1 cellular context compared by ENCODE assay signal in genomic region chr15:41334293-41335120, GRCh38.
TF ChIP-seq lines count a peak whose summit lies in the region.

No MANE protein-coding gene starts in this region.

TF ChIP-seq in K562, 482 proteins besides CTCF, POLR2A, EP300 and RAD21 (continued from another document and continues in another):
- TF ChIP-seq REST (CRISPR knock-in tag; IDR thresholded peaks at IDR 0.05; ENCODE audit: low read depth) = no peak
- no peak for TF ChIP-seq PCBP1 (IDR thresholded peaks at IDR 0.05; ENCODE audit: low read depth, low read length, poor library complexity, severe bottlenecking)
- no peak; the same call in 1 of the 2 replicates for TF ChIP-seq TEAD2 (tag; IDR thresholded peaks at IDR 0.05)
- no peak for TF ChIP-seq NFYB (IDR thresholded peaks at IDR 0.05; ENCODE audit: extremely low read depth, insufficient read length)
- TF ChIP-seq ZSCAN32 (CRISPR knock-in tag; IDR thresholded peaks at IDR 0.05) = no peak
- no peak for TF ChIP-seq CBX8 (IDR thresholded peaks at IDR 0.05; ENCODE audit: borderline replicate concordance, extremely low read depth, low read depth, low read length, poor library complexity, severe bottlenecking)
- TF ChIP-seq ZNF12 (CRISPR knock-in tag; IDR thresholded peaks at IDR 0.05) = no peak
- no peak; the same call in 1 of the 2 replicates for TF ChIP-seq ZNF24 (IDR thresholded peaks at IDR 0.05)
- peak; percentile 31; the same call in 1 of the 2 replicates for TF ChIP-seq STAT5A (IDR thresholded peaks at IDR 0.05; ENCODE audit: borderline replicate concordance, low read length)
- no peak for TF ChIP-seq ETS1 (conservative IDR thresholded peaks at IDR 0.05; ENCODE audit: control insufficient read depth, low read depth, low read length)
- no peak for TF ChIP-seq MAZ (CRISPR knock-in tag; conservative IDR thresholded peaks at IDR 0.05 in 1 of 2, IDR thresholded peaks at IDR 0.05 in 1 of 2)
- no peak; the same call in 1 of the 2 replicates for TF ChIP-seq KLF16 (IDR thresholded peaks at IDR 0.05)
- TF ChIP-seq BACH1 (tag; IDR thresholded peaks at IDR 0.05) = no peak
- TF ChIP-seq ZNF449 (CRISPR knock-in tag; IDR thresholded peaks at IDR 0.05) = no peak
- peak; percentile 66; the same call in 1 of the 2 replicates for TF ChIP-seq TEAD4 (IDR thresholded peaks at IDR 0.05; ENCODE audit: low read length)
- TF ChIP-seq TEAD4 (CRISPR knock-in tag; IDR thresholded peaks at IDR 0.05; ENCODE audit: borderline replicate concordance) = no peak
- no peak for TF ChIP-seq MEIS2 (IDR thresholded peaks at IDR 0.05; ENCODE audit: partially characterized antibody)
- TF ChIP-seq NFIC (IDR thresholded peaks at IDR 0.05) = peak; percentile 77
- peak; percentile 89 for TF ChIP-seq ARID1B (IDR thresholded peaks at IDR 0.05)
- no peak for TF ChIP-seq ZNF3 (CRISPR knock-in tag; IDR thresholded peaks at IDR 0.05)
- no peak for TF ChIP-seq HDAC8 (tag; IDR thresholded peaks at IDR 0.05)
- TF ChIP-seq ZNF589 (CRISPR knock-in tag; IDR thresholded peaks at IDR 0.05; ENCODE audit: low read depth) = no peak
- no peak for TF ChIP-seq KAT7 (CRISPR knock-in tag; IDR thresholded peaks at IDR 0.05; ENCODE audit: borderline replicate concordance)
- TF ChIP-seq ZNF695 (CRISPR knock-in tag; IDR thresholded peaks at IDR 0.05) = no peak
- TF ChIP-seq SMARCA5 (IDR thresholded peaks at IDR 0.05) = 0 out of 2 replicates have a peak, but pooled peaks have one; percentile 42
- TF ChIP-seq ZNF79 (CRISPR knock-in tag; IDR thresholded peaks at IDR 0.05; ENCODE audit: low read depth) = no peak
- no peak for TF ChIP-seq SMARCB1 (IDR thresholded peaks at IDR 0.05; ENCODE audit: insufficient read length, low read depth)
- no peak for TF ChIP-seq CEBPZ (IDR thresholded peaks at IDR 0.05; ENCODE audit: borderline replicate concordance, low read depth, low read length)
- no peak for TF ChIP-seq ZNF512 (tag; IDR thresholded peaks at IDR 0.05)
- TF ChIP-seq YBX1 (IDR thresholded peaks at IDR 0.05) = no peak
- TF ChIP-seq SRSF9 (IDR thresholded peaks at IDR 0.05; ENCODE audit: borderline replicate concordance, low read depth, low read length) = no peak
- no peak for TF ChIP-seq RBBP5 (IDR thresholded peaks at IDR 0.05; ENCODE audit: borderline replicate concordance, insufficient read depth, low read length, poor library complexity, severe bottlenecking)
- TF ChIP-seq EHMT2 (IDR thresholded peaks at IDR 0.05) = peak; percentile 56; the same call in 1 of the 2 replicates
- TF ChIP-seq THRA (IDR thresholded peaks at IDR 0.05) = no peak
- peak in 1 of 2 experiments; percentile 52; a peak in 1 of 4 replicates for TF ChIP-seq TBL1XR1 (IDR thresholded peaks at IDR 0.05; ENCODE audit: low read length in 2 of 2)
- TF ChIP-seq MBD2 (IDR thresholded peaks at IDR 0.05; ENCODE audit: borderline replicate concordance, low read depth) = no peak
- no peak for TF ChIP-seq COPS2 (conservative IDR thresholded peaks at IDR 0.05)
- TF ChIP-seq MCM2 (IDR thresholded peaks at IDR 0.05; ENCODE audit: low read depth) = no peak
- no peak for TF ChIP-seq SP2 (IDR thresholded peaks at IDR 0.05; ENCODE audit: extremely low read depth, low read depth, low read length, poor library complexity, severe bottlenecking)
- no peak for TF ChIP-seq TFE3 (CRISPR knock-in tag; IDR thresholded peaks at IDR 0.05)
- TF ChIP-seq ILK (tag; IDR thresholded peaks at IDR 0.05; ENCODE audit: borderline replicate concordance, low read depth) = no peak
- no peak for TF ChIP-seq CSDE1 (IDR thresholded peaks at IDR 0.05)
- TF ChIP-seq OTX1 (CRISPR knock-in tag; IDR thresholded peaks at IDR 0.05) = 0 out of 2 replicates have a peak, but pooled peaks have one; percentile 9
- no peak for TF ChIP-seq RBM39 (optimal IDR thresholded peaks at IDR 0.05; ENCODE audit: low read depth, low read length)
- no peak for TF ChIP-seq KLF1 (tag; IDR thresholded peaks at IDR 0.05)
- no peak for TF ChIP-seq ARID3A (IDR thresholded peaks at IDR 0.05; ENCODE audit: borderline replicate concordance, low read depth, low read length)
- TF ChIP-seq SMARCC2 (IDR thresholded peaks at IDR 0.05; ENCODE audit: low read depth) = peak; percentile 65; the same call in 1 of the 2 replicates
- no peak for TF ChIP-seq ZNF134 (CRISPR knock-in tag; conservative IDR thresholded peaks at IDR 0.05)
- no peak for TF ChIP-seq HSF4 (CRISPR knock-in tag; IDR thresholded peaks at IDR 0.05; ENCODE audit: borderline replicate concordance)
- no peak for TF ChIP-seq LARP7 (IDR thresholded peaks at IDR 0.05)
- TF ChIP-seq NRF1 (conservative IDR thresholded peaks at IDR 0.05 in 1 of 2, IDR thresholded peaks at IDR 0.05 in 1 of 2) = no peak
- TF ChIP-seq SMAD1 (IDR thresholded peaks at IDR 0.05; ENCODE audit: low read depth, low read length, partially characterized antibody) = no peak
- no peak for TF ChIP-seq ETV6 (IDR thresholded peaks at IDR 0.05; ENCODE audit: borderline replicate concordance in 1 of 2, low read depth in 2 of 2, low read length in 1 of 2)
- no peak for TF ChIP-seq ETV6 (CRISPR knock-in tag; IDR thresholded peaks at IDR 0.05; ENCODE audit: borderline replicate concordance)
- no peak for TF ChIP-seq E2F1 (CRISPR knock-in tag; IDR thresholded peaks at IDR 0.05)
